ENCODE assay signal across 9 cellular contexts in genomic region chr4:138897818-138898226, GRCh38.
DNase-seq lines count a peak whose midpoint lies in the region; ATAC-seq, FAIRE-seq and TF ChIP-seq lines count a peak whose summit lies in the region.
"Had no signal": no experiment of that assay in that cellular context is flagged by ENCODE, and none has a peak within 500 bp of the region (broad histone marks: within the 10 kb centered on the region; RNA-seq: fewer than 3 reads in every experiment).

No MANE protein-coding gene starts in this region.

- intact Hi-C loops in left ventricle myocardium inferior (cut with micrococcal nuclease): no loop called here

- H3K4me3 ChIP-seq in left ventricle myocardium inferior: no peak overlapping the region

- ATAC-seq in GM19324 (IDR thresholded peaks at IDR 0.05; ENCODE audit: low FRiP score, unreplicated experiment) (no peak), GM21619 (IDR thresholded peaks at IDR 0.05; ENCODE audit: unreplicated experiment) (no peak)
- ATAC-seq: stimulated activated naive B cell treated with anti-CD40 and anti-IgM and Interleukin-4, amounts not matched to agents 10 μg/mL and 1 μg/mL and 100 μg/mL, for 72 hours had no signal

- H3K9me3 ChIP-seq in left ventricle myocardium inferior (replicated peaks): no peaks in the 10 kb centered on the region

- H3K36me3 ChIP-seq in left ventricle myocardium inferior: no peaks in the 10 kb centered on the region

- peak overlapping the region; percentile 9 for H3K27ac ChIP-seq in left ventricle myocardium inferior (replicated peaks)

- no peak for FAIRE-seq in D721Med (lab: Jason Lieb, UNC)

- H3K4me1 ChIP-seq in left ventricle myocardium inferior: peaks cover 19% of the 10 kb centered on the region

- H3K27me3 ChIP-seq in left ventricle myocardium inferior (ENCODE audit: low read depth): no peaks in the 10 kb centered on the region

- DNase-seq in AG08395 (ENCODE audit: low spot score): peak; percentile 72
- peak; percentile 67 for DNase-seq in H4 (ENCODE audit: low spot score)
- peak; percentile 44 for DNase-seq in RKO (ENCODE audit: low spot score)
- no peak for DNase-seq in left ventricle myocardium inferior
- DNase-seq in globus pallidus (ENCODE audit: low spot score): no peak
- no peak for DNase-seq in D721Med (ENCODE audit: insufficient read length, low spot score)
- DNase-seq: stimulated activated naive B cell treated with anti-CD40 and anti-IgM and Interleukin-4, amounts not matched to agents 10 μg/mL and 1 μg/mL and 100 μg/mL, for 72 hours had no signal

- TF ChIP-seq CTCF in left ventricle myocardium inferior (IDR thresholded peaks at IDR 0.05; ENCODE audit: borderline replicate concordance): no peak
- no peak for TF ChIP-seq CTCF in D721Med (IDR thresholded peaks at IDR 0.05; ENCODE audit: insufficient read depth, missing control alignments)

Comparison
In these comparisons a context has a peak if more than half of its experiments do, and no peak if none do; other contexts are left out.
1. DNase-seq: peak in AG08395 (single experiment), H4 (single experiment) and RKO (single experiment); none in left ventricle myocardium inferior (single experiment), globus pallidus (single experiment) and D721Med (single experiment).